ENCODE assay signal across 8 cellular contexts in the genomic region with DNA sequence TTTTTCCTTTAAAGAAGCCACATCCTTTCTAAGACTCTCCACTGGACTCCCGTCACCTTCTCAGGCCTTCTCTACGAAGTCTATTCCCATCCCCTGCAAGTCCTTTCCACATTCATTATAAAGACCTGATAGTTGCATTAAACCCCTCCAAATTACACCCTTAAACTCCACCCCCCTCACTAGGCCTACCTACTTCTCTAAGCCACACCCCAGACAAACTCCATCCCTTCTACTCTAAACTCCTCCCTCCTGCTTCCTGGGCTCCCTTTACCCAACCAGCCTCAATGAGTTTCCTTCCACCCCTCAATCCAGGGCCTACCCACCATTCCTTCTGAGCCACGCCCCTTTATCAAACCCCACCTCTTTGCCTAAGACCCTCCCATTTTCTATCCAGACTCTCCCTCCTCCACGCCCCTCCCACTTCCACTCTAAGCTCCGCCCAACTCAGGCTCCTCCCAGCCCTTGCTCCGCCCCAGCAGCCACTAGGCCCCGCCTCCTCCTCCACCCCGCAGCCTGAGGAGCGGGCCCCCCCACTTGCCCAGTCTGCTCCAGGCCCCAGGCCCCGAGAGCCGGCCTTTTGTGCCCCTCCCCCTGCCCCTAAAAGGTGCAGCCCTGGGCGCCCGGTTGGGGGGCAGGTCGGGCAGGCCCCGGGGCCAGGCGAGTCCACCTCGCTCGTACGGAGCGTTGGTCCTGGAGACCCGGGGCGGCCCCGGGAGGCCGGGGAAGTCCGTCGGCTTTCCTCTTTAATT. TPM values are rescaled to one million over a fixed set of nuclear protein-coding genes. Genes with fewer than 3 reads are reported as not detected.
DNase-seq lines count a peak whose midpoint lies in the region; ATAC-seq and TF ChIP-seq lines count a peak whose summit lies in the region.

No MANE protein-coding gene starts in this region.

- H3K4me3 ChIP-seq in dorsolateral prefrontal cortex = peak overlapping the region; percentile 64 to 99 (median 90)
- peak overlapping the region; percentile 83 for H3K4me3 ChIP-seq in lower lobe of right lung

- ATAC-seq in GM19372 (IDR thresholded peaks at IDR 0.05; ENCODE audit: low read depth, unreplicated experiment) = peak; percentile 45
- peak; percentile 19 for ATAC-seq in HG03558 (IDR thresholded peaks at IDR 0.05; ENCODE audit: extremely low read depth, unreplicated experiment)
- ATAC-seq in lower lobe of right lung = peak; percentile 90 to 95

- H3K36me3 ChIP-seq in lower lobe of right lung = peaks cover 35% of the 10 kb centered on the region

- peaks cover 20% of the 10 kb centered on the region for H3K4me1 ChIP-seq in lower lobe of right lung

- TF ChIP-seq CTCF in dorsolateral prefrontal cortex (IDR thresholded peaks at IDR 0.05 in 54 of 56, conservative IDR thresholded peaks at IDR 0.05 in 2 of 56; ENCODE audit: low read depth in 1 of 56, partially characterized antibody in 56 of 56) (peak in 6 of 56 donors; percentile 3 to 18 (median 14)), lower lobe of right lung (IDR thresholded peaks at IDR 0.05) (no peak)

- peak; percentile 40 to 97 (median 94) for DNase-seq in C1 segment of cervical spinal cord (lab: John Stamatoyannopoulos, UW)
- peak; percentile 97 for DNase-seq in NCI-H748 treated with DMSO at 0.1 percent for 48 hours (lab: John Stamatoyannopoulos, UW)
- peak; percentile 92 to 93 for DNase-seq in activated CD4-positive, alpha-beta T cell treated with anti-CD3 and anti-CD28 coated beads, Interleukin-2, amount 50 U/mL, for 48 hours
- peak; percentile 76 to 94 (median 90) for DNase-seq in dorsolateral prefrontal cortex
- DNase-seq in lower lobe of right lung = peak; percentile 93
- DNase-seq in stimulated activated CD4-positive, alpha-beta T cell treated with anti-CD3 and anti-CD28 coated beads, TNF-alpha, amount 100 ng/mL, for 1 hour (ENCODE audit: low read depth in 3 of 3, low spot score in 1 of 3) = peak; percentile 81 to 90 (median 85)

- H3K27ac ChIP-seq in dorsolateral prefrontal cortex (peak overlapping the region; percentile 93 to 100 (median 99)), lower lobe of right lung (peak overlapping the region; percentile 98)

- H3K27me3 ChIP-seq in dorsolateral prefrontal cortex = no peaks in the 10 kb centered on the region
- no peaks in the 10 kb centered on the region for H3K27me3 ChIP-seq in lower lobe of right lung (ENCODE audit: low read depth)

- intact Hi-C loops in dorsolateral prefrontal cortex (cut with DNase I) (loop anchor here (2.0 kb wide), 2 partner anchors 82 to 122 kb away; partner anchors contain the start of gene ZNF628 (in 1 of the 2)), lower lobe of right lung (cut with DNase I) (no loop called here)

- no peaks in the 10 kb centered on the region for H3K9me3 ChIP-seq in lower lobe of right lung

RNA-seq across cellular contexts. Expression of gene FIZ1, which starts 0.4 kb away (rescaled TPM):
- total RNA-seq in dorsolateral prefrontal cortex = 10 to 100 TPM; 18.3 to 50.0 (median 30.3) TPM
- total RNA-seq in lower lobe of right lung = 14.3 TPM

RNA-seq across cellular contexts. Expression of gene ZNF524, which starts 1.2 kb away (rescaled TPM):
- total RNA-seq in dorsolateral prefrontal cortex (10 to 100 TPM in 117 of 120 experiments, 1 to 10 TPM in 3; 8.8 to 22.8 (median 13.8) TPM), lower lobe of right lung (33.4 TPM)

RNA-seq across cellular contexts. Expression of gene ZNF865, which starts 6.6 kb away (rescaled TPM):
- total RNA-seq in dorsolateral prefrontal cortex (10 to 100 TPM; 14.1 to 30.5 (median 19.4) TPM), lower lobe of right lung (16.5 TPM)

RNA-seq across cellular contexts. Expression of gene ZNF579, which starts 18.2 kb away (rescaled TPM):
- total RNA-seq in dorsolateral prefrontal cortex = 10 to 100 TPM in 119 of 120 experiments, 1 to 10 TPM in 1; 9.4 to 22.9 (median 15.7) TPM
- total RNA-seq in lower lobe of right lung = 12.7 TPM

RNA-seq across cellular contexts. Expression of gene ZNF784, which starts 25.5 kb away (rescaled TPM):
- total RNA-seq in dorsolateral prefrontal cortex (1 to 10 TPM; 2.2 to 7.7 (median 4.4) TPM), lower lobe of right lung (7.1 TPM)

Comparison
In these comparisons a context has a peak if more than half of its experiments do, and no peak if none do; other contexts are left out.
1. Peak in every context shown above with its lines: DNase-seq, ATAC-seq, H3K4me3 ChIP-seq and H3K27ac ChIP-seq.
2. ATAC-seq: peak in every context shown above with its lines; median percentile 92 in lower lobe of right lung; 45 in GM19372; 19 in HG03558.